ENCODE assay signal across 2 cellular contexts in the genomic region with DNA sequence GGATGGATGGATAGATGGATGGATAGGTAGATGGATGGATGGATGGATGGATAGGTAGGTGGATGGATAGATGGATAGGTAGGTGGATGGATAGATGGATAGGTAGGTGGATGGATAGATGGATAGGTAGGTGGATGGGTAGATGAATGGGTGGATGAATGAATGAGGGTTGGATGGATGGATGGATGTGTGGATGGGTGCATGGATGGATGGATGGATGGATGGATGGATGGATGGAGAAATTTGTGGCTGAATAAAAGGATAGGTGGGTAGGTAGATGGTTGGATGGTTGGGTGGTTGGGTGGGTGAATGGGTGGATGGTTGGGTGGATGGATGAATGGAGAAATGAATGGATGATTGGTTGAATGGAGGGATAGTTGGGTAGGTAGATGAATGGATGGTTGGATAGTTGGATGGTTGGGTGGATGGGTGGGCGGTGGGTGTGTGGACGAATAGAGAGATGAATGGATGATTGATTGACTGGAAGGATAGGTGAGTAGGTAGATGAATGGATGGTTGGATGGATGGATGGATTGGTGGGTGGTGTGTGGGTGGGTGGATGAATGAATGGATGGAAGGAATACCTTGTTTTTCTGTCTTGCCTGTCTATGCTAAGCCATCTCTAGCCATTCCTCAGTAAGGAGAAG.
TF ChIP-seq lines count a peak whose summit lies in the region.

No MANE protein-coding gene starts in this region.

TF ChIP-seq in HepG2, 621 proteins besides CTCF, POLR2A, EP300 and RAD21 (continued from another document):
- peak; percentile 15; the same call in 1 of the 2 replicates for TF ChIP-seq NONO (IDR thresholded peaks at IDR 0.05)
- TF ChIP-seq NONO (CRISPR knock-in tag; conservative IDR thresholded peaks at IDR 0.05), result no peak

TF ChIP-seq in K562, 482 proteins besides CTCF, POLR2A, EP300 and RAD21 (continued from another document):
- peak; percentile 11 for TF ChIP-seq CREBBP (IDR thresholded peaks at IDR 0.05; ENCODE audit: low read depth, low read length)
- TF ChIP-seq NCOA6 (IDR thresholded peaks at IDR 0.05), result no peak
- TF ChIP-seq CXXC5 (CRISPR knock-in tag; IDR thresholded peaks at IDR 0.05), result no peak
- TF ChIP-seq SRSF7 (optimal IDR thresholded peaks at IDR 0.05; ENCODE audit: low read depth, low read length), result no peak
- TF ChIP-seq, protein P1, sequence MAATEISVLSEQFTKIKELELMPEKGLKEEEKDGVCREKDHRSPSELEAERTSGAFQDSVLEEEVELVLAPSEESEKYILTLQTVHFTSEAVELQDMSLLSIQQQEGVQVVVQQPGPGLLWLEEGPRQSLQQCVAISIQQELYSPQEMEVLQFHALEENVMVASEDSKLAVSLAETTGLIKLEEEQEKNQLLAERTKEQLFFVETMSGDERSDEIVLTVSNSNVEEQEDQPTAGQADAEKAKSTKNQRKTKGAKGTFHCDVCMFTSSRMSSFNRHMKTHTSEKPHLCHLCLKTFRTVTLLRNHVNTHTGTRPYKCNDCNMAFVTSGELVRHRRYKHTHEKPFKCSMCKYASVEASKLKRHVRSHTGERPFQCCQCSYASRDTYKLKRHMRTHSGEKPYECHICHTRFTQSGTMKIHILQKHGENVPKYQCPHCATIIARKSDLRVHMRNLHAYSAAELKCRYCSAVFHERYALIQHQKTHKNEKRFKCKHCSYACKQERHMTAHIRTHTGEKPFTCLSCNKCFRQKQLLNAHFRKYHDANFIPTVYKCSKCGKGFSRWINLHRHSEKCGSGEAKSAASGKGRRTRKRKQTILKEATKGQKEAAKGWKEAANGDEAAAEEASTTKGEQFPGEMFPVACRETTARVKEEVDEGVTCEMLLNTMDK (IDR thresholded peaks at IDR 0.05; ENCODE audit: borderline replicate concordance, insufficient read depth, low read depth, low read length, poor library complexity, severe bottlenecking), result no peak
- no peak for TF ChIP-seq ARID2 (IDR thresholded peaks at IDR 0.05)
